Comparison of ENCODE assay signal across 15 cellular contexts in the genomic region with DNA sequence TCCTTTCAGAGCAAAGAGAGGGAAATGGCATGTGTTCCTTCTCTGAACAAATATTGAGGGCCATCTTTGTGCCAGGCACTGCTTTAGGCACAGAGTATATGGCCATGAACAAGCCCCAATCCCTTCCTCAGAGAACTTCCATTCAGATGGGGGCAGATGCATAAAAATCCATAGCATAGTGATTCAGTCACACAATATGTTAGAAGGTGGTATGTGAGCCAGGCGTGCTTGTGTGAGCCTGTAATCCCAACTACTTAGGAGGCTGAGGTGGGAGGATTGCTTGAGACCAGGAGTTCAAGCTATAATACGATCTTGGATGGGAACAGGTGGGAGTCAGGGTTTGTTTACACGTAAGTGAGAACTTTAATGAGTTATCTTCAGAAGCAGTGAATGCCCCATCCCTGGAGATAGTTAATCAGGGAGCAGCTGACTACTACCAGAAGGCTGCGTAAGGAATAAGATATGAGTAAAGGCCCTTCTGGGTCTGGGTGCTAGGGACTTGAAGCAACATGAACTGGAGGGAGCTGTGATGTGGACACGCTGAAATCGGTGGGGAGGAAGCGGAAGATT. TPM values are rescaled to one million over a fixed set of nuclear protein-coding genes. Genes with fewer than 3 reads are reported as not detected.
DNase-seq lines count a peak whose midpoint lies in the region; ATAC-seq and FAIRE-seq lines count a peak whose summit lies in the region.
"Had no signal": no experiment of that assay in that cellular context is flagged by ENCODE, and none has a peak within 500 bp of the region (broad histone marks: within the 10 kb centered on the region; RNA-seq: fewer than 3 reads in every experiment).

No MANE protein-coding gene starts in this region.

- POLR2A ChIA-PET in T-cell (lab: Charles Lee): interaction anchor here in 1 of 2 donors (1.3 kb wide), 1 partner anchor 18 kb away, joined by 5 read pairs; no protein-coding TSS in a partner anchor

- no peak for DNase-seq in activated T-cell treated with anti-CD3 and anti-CD28 coated beads, Interleukin-2, amount 50 U/mL, for 24 hours
- DNase-seq in activated T-cell treated with anti-CD3 and anti-CD28 coated beads for 4 hours: no peak
- DNase-seq in T-cell: no peak
- DNase-seq in NCI-H2029 treated with DMSO at 0.1 percent for 48 hours (lab: John Stamatoyannopoulos, UW): no peak
- no peak for DNase-seq in RCC 7860 (ENCODE audit: low spot score)
- DNase-seq: Calu3; dermis blood vessel endothelial cell; NCI-H2107; occipital lobe; RPMI8226; stimulated activated CD4-positive, alpha-beta T cell treated with anti-CD3 and anti-CD28 coated beads, Interleukin-1b, Interleukin-23, amount 100 ng/mL, for 48 hours had no signal

- ATAC-seq in T-cell (replicated peaks in 1 of 4) (no peak), GM19452 (IDR thresholded peaks at IDR 0.05; ENCODE audit: unreplicated experiment) (no peak)
- no peak for ATAC-seq in stimulated activated memory B cell treated with anti-CD40 and anti-IgM and Interleukin-4, amounts not matched to agents 10 μg/mL and 1 μg/mL and 100 μg/mL, for 72 hours

- H3K27me3 Mint-ChIP-seq in activated T-cell treated with anti-CD3 and anti-CD28 coated beads, Interleukin-2, amount 50 U/mL, for 24 hours: no peaks in the 10 kb centered on the region
- no peaks in the 10 kb centered on the region for H3K27me3 Mint-ChIP-seq in T-cell
- H3K27me3 Mint-ChIP-seq in dendritic cell treated with granulocyte-macrophage colony-stimulating factor and Interleukin-4, amounts not matched to agents 40 ng/mL and 50 ng/mL, for 4 days: no peaks in the 10 kb centered on the region
- H3K27me3 Mint-ChIP-seq in stimulated activated memory B cell treated with anti-CD40 and anti-IgM and Interleukin-4, amounts not matched to agents 10 μg/mL and 1 μg/mL and 100 μg/mL, for 72 hours: no peaks in the 10 kb centered on the region

- FAIRE-seq in RCC 7860 (lab: Jason Lieb, UNC): no peak
- FAIRE-seq: G401.6 had no signal

- intact Hi-C loops in dendritic cell treated with granulocyte-macrophage colony-stimulating factor and Interleukin-4, amounts not matched to agents 40 ng/mL and 50 ng/mL, for 4 days (cut with micrococcal nuclease): loop anchor here (10.0 kb wide), 1 partner anchor 71 kb away; no protein-coding TSS in a partner anchor

- no peaks in the 10 kb centered on the region for H3K9me3 Mint-ChIP-seq in activated T-cell treated with anti-CD3 and anti-CD28 coated beads, Interleukin-2, amount 50 U/mL, for 24 hours
- no peaks in the 10 kb centered on the region for H3K9me3 Mint-ChIP-seq in T-cell
- no peaks in the 10 kb centered on the region for H3K9me3 Mint-ChIP-seq in dendritic cell treated with granulocyte-macrophage colony-stimulating factor and Interleukin-4, amounts not matched to agents 40 ng/mL and 50 ng/mL, for 4 days
- H3K9me3 Mint-ChIP-seq in stimulated activated memory B cell treated with anti-CD40 and anti-IgM and Interleukin-4, amounts not matched to agents 10 μg/mL and 1 μg/mL and 100 μg/mL, for 72 hours: no peaks in the 10 kb centered on the region

- no peak overlapping the region for H3K4me3 Mint-ChIP-seq in activated T-cell treated with anti-CD3 and anti-CD28 coated beads, Interleukin-2, amount 50 U/mL, for 24 hours
- no peak overlapping the region for H3K4me3 Mint-ChIP-seq in T-cell
- no peak overlapping the region for H3K4me3 Mint-ChIP-seq in dendritic cell treated with granulocyte-macrophage colony-stimulating factor and Interleukin-4, amounts not matched to agents 40 ng/mL and 50 ng/mL, for 4 days
- no peak overlapping the region for H3K4me3 Mint-ChIP-seq in stimulated activated memory B cell treated with anti-CD40 and anti-IgM and Interleukin-4, amounts not matched to agents 10 μg/mL and 1 μg/mL and 100 μg/mL, for 72 hours

- peaks cover 51% of the 10 kb centered on the region for H3K4me1 Mint-ChIP-seq in activated T-cell treated with anti-CD3 and anti-CD28 coated beads, Interleukin-2, amount 50 U/mL, for 24 hours (ENCODE audit: low read depth)
- H3K4me1 Mint-ChIP-seq in T-cell: peaks cover 41 to 57% (median 53%) of the 10 kb centered on the region in 3 donors
- H3K4me1 Mint-ChIP-seq in dendritic cell treated with granulocyte-macrophage colony-stimulating factor and Interleukin-4, amounts not matched to agents 40 ng/mL and 50 ng/mL, for 4 days (ENCODE audit: low read depth): peaks cover 50% of the 10 kb centered on the region
- H3K4me1 Mint-ChIP-seq in stimulated activated memory B cell treated with anti-CD40 and anti-IgM and Interleukin-4, amounts not matched to agents 10 μg/mL and 1 μg/mL and 100 μg/mL, for 72 hours: peaks cover 28% of the 10 kb centered on the region

- H3K36me3 Mint-ChIP-seq in activated T-cell treated with anti-CD3 and anti-CD28 coated beads, Interleukin-2, amount 50 U/mL, for 24 hours (ENCODE audit: low read depth): peaks cover 88% of the 10 kb centered on the region
- peaks cover 63% of the 10 kb centered on the region for H3K36me3 Mint-ChIP-seq in T-cell
- peaks cover 99% of the 10 kb centered on the region for H3K36me3 Mint-ChIP-seq in dendritic cell treated with granulocyte-macrophage colony-stimulating factor and Interleukin-4, amounts not matched to agents 40 ng/mL and 50 ng/mL, for 4 days (ENCODE audit: low read depth)
- H3K36me3 Mint-ChIP-seq in stimulated activated memory B cell treated with anti-CD40 and anti-IgM and Interleukin-4, amounts not matched to agents 10 μg/mL and 1 μg/mL and 100 μg/mL, for 72 hours: peaks cover 25% of the 10 kb centered on the region

- peak overlapping the region; percentile 93 for H3K27ac Mint-ChIP-seq in activated T-cell treated with anti-CD3 and anti-CD28 coated beads, Interleukin-2, amount 50 U/mL, for 24 hours
- peak overlapping the region; percentile 88 to 91 for H3K27ac Mint-ChIP-seq in T-cell
- peak overlapping the region; percentile 62 for H3K27ac Mint-ChIP-seq in dendritic cell treated with granulocyte-macrophage colony-stimulating factor and Interleukin-4, amounts not matched to agents 40 ng/mL and 50 ng/mL, for 4 days
- H3K27ac Mint-ChIP-seq in stimulated activated memory B cell treated with anti-CD40 and anti-IgM and Interleukin-4, amounts not matched to agents 10 μg/mL and 1 μg/mL and 100 μg/mL, for 72 hours: peak overlapping the region; percentile 50

- CTCF ChIA-PET in T-cell (lab: Charles Lee): no interaction called here

RNA-seq across cellular contexts. Expression of a gene that starts 27.1 kb away (rescaled TPM):
- total RNA-seq in T-cell: 10 to 100 TPM; 21.7 to 57.5 (median 27.6) TPM

RNA-seq across cellular contexts. Expression of a gene that starts 35.4 kb away (rescaled TPM):
- total RNA-seq in T-cell: 10 to 100 TPM; 75.7 to 98.9 (median 85.3) TPM
